8 cellular contexts compared by ENCODE assay signal in the genomic region with DNA sequence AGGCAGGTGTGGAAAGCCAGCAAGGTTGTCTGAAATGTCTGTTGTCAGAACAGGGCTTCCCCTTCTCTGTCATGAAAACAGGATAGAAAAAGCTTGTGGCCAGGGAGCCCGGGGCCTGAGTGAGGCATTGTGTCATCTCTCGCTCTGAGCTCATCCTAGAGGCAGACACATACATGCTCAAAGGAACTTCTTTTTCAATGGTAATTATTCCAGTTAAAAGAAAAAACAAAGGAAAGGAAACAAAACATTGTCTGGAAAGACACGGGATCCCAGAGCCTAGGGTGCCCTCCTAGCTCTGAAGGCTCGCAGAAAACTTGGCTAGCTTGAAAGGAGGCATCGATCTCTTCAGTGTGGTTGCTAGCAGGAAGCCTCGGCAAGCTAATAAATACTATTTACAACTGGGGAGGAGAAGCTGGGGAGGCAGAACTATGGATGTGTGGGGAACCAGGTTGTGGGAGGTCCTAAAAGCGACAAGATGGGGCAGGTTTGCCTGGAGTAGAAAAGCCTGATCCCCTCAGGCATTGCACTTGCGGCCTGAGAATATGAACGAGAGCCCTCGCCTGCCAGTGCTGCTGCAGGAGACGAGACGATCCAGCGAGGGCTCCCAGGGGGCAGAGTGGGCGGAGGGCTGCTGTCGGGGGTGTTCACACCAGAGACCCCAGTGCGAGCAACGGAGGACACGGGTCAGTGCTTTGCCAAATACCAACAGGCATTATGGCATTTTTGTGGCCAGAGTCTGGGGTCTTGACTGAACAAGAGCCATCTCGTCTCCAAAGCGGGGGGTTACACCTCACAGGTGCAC. TPM values are rescaled to one million over a fixed set of nuclear protein-coding genes. Genes with fewer than 3 reads are reported as not detected.
DNase-seq lines count a peak whose midpoint lies in the region; ATAC-seq, FAIRE-seq and TF ChIP-seq lines count a peak whose summit lies in the region.

No MANE protein-coding gene starts in this region.

- H3K9ac ChIP-seq in mammary epithelial cell (ENCODE audit: insufficient read depth, low read length), result peak overlapping the region; percentile 36

- intact Hi-C loops in mammary epithelial cell (cut with micrococcal nuclease), result loop anchor here (5.0 kb wide), 2 partner anchors 62 to 107 kb away; no protein-coding TSS in a partner anchor

- FAIRE-seq in HTR-8/SVneo (lab: Jason Lieb, UNC), result no peak

- no peaks in the 10 kb centered on the region for H3K9me3 ChIP-seq in mammary epithelial cell (replicated peaks; ENCODE audit: insufficient read depth, low read length)

- no peaks in the 10 kb centered on the region for H3K9me2 ChIP-seq in GM23338 (ENCODE audit: insufficient read depth)

- H3K27me3 ChIP-seq in GM23338 (ENCODE audit: insufficient read depth) (no peaks in the 10 kb centered on the region), mammary epithelial cell (ENCODE audit: insufficient read depth, low read length) (no peaks in the 10 kb centered on the region)

- BruUV-seq in mammary epithelial cell (replicated peaks; lab: Mats Ljungman, UMichigan), result no TSS peak

- H3K27ac ChIP-seq in GM23338 (ENCODE audit: low read depth) (peak overlapping the region; percentile 88), mammary epithelial cell (ENCODE audit: insufficient read depth, low read depth, low read length) (peak overlapping the region; percentile 73)

- H3F3A ChIP-seq in GM23338 (replicated peaks; ENCODE audit: low read depth), result peaks cover 17% of the 10 kb centered on the region

- TF ChIP-seq CTCF in GM23338 (conservative IDR thresholded peaks at IDR 0.05; ENCODE audit: low read depth in 2 of 2) (no peak), mammary epithelial cell (conservative IDR thresholded peaks at IDR 0.05 in 1 of 2, IDR thresholded peaks at IDR 0.05 in 1 of 2; ENCODE audit: extremely low read depth in 1 of 2, insufficient read depth in 1 of 2, low read depth in 1 of 2, low read length in 2 of 2) (no peak), nephron progenitor cell (IDR thresholded peaks at IDR 0.05) (no peak)

- H2AFZ ChIP-seq in GM23338 (no peak overlapping the region), mammary epithelial cell (ENCODE audit: low read depth, low read length) (peak overlapping the region; percentile 33)

- H3K27me3 Mint-ChIP-seq in GM23338 (ENCODE audit: insufficient read depth, low read depth, poor library complexity) (peaks cover 12% of the 10 kb centered on the region), nephron progenitor cell (ENCODE audit: low read depth, poor library complexity) (no peaks in the 10 kb centered on the region)

- in situ Hi-C loops in mammary epithelial cell (cut with MboI; ENCODE audit: low sequenced_read_pairs in 2 of 2), result loop anchor here in 1 of 2 donors (10.0 kb wide), 1 partner anchor 215 kb away; no protein-coding TSS in a partner anchor

- peak; percentile 86 for ATAC-seq in GM23338

- H3K36me3 ChIP-seq in GM23338 (ENCODE audit: insufficient read depth) (peaks cover 23% of the 10 kb centered on the region), mammary epithelial cell (ENCODE audit: insufficient read depth, low read length) (peaks cover 1% of the 10 kb centered on the region)

- WGBS in mammary epithelial cell (ENCODE audit: low coverage, missing lambda C conversion rate), result 18% methylated on average over 14 of the region's 20 CpGs

- H3K4me1 ChIP-seq in GM23338 (ENCODE audit: insufficient read depth) (peaks cover 51% of the 10 kb centered on the region), mammary epithelial cell (ENCODE audit: insufficient read depth, low read length) (peaks cover 51% of the 10 kb centered on the region)

- H3K27ac Mint-ChIP-seq in GM23338 (peak overlapping the region; percentile 95), nephron progenitor cell (peak overlapping the region; percentile 11)

- H3K36me3 Mint-ChIP-seq in GM23338 (ENCODE audit: low read depth), result peaks cover 59% of the 10 kb centered on the region
- H3K36me3 Mint-ChIP-seq in nephron progenitor cell (ENCODE audit: low read depth), result peaks cover 96% of the 10 kb centered on the region

- H3K79me2 ChIP-seq in GM23338 (replicated peaks; ENCODE audit: insufficient read depth) (no peaks in the 10 kb centered on the region), mammary epithelial cell (ENCODE audit: insufficient read depth, low read length) (no peaks in the 10 kb centered on the region)

- DNase-seq in AG20443 (ENCODE audit: low spot score) (peak; percentile 66), GM23338 (ENCODE audit: low spot score) (peak; percentile 53), mammary epithelial cell (peak; percentile 74), nephron progenitor cell (peak; percentile 10), SW480 (ENCODE audit: low spot score) (no peak), NOMO-1 treated with dmso at 0.1 percent for 144 hours (lab: John Stamatoyannopoulos, UW; ENCODE audit: unreplicated experiment) (no peak), HTR-8/SVneo (ENCODE audit: insufficient read length, low spot score) (no peak), SW 1271 (lab: John Stamatoyannopoulos, UW) (no peak)

- H3K9me3 Mint-ChIP-seq in GM23338 (peaks cover 7% of the 10 kb centered on the region; the same call in 2 of the 3 replicates), nephron progenitor cell (peaks cover 29% of the 10 kb centered on the region)

- H3K4me3 ChIP-seq in GM23338 (no peak overlapping the region), mammary epithelial cell (replicated peaks in 1 of 3; ENCODE audit: insufficient read depth in 1 of 3, low read depth in 2 of 3, low read length in 3 of 3) (no peak overlapping the region)

- peaks cover 52% of the 10 kb centered on the region for H3K4me1 Mint-ChIP-seq in GM23338
- H3K4me1 Mint-ChIP-seq in nephron progenitor cell, result peaks cover 42% of the 10 kb centered on the region

- H3K4me2 ChIP-seq in GM23338, result peak overlapping the region; percentile 57
- peak overlapping the region; percentile 73 for H3K4me2 ChIP-seq in mammary epithelial cell (ENCODE audit: insufficient read depth, low read depth, low read length)

- dilution Hi-C loops in mammary epithelial cell (cut with HindIII; ENCODE audit: low sequenced_read_pairs), result no loop called here

- H3K4me3 Mint-ChIP-seq in GM23338, result peak overlapping the region; percentile 41; the same call in 1 of the 3 replicates
- H3K4me3 Mint-ChIP-seq in nephron progenitor cell, result no peak overlapping the region

- H4K20me1 ChIP-seq in GM23338 (replicated peaks; ENCODE audit: insufficient read depth), result no peaks in the 10 kb centered on the region
- H4K20me1 ChIP-seq in mammary epithelial cell (ENCODE audit: insufficient read depth, low read length), result no peaks in the 10 kb centered on the region

- CTCF ChIA-PET in mammary epithelial cell (lab: Charles Lee; ENCODE audit: low non-redundant PET), result no interaction called here

TF ChIP-seq in GM23338, 12 proteins besides CTCF, POLR2A, EP300 and RAD21:
- no peak for TF ChIP-seq EZH2phosphoT487 (IDR thresholded peaks at IDR 0.05; ENCODE audit: unreplicated experiment)
- peak; percentile 36; the same call in 1 of the 2 replicates for TF ChIP-seq NANOG (IDR thresholded peaks at IDR 0.05; ENCODE audit: borderline replicate concordance)
- 0 out of 2 replicates have a peak, but pooled peaks have one; percentile 21 for TF ChIP-seq POLR2AphosphoS5 (IDR thresholded peaks at IDR 0.05; ENCODE audit: low read depth)
TF ChIP-seq in GM23338: peak in this region for 2.

RNA-seq across cellular contexts. Expression of gene DGKI, which starts 32.8 kb away (rescaled TPM):
- 0.39 and 1.0 TPM in 2 replicates for total RNA-seq in GM23338 (2014; rRNA removed; shearing (Covaris generic))
- 0.16 and 0.40 TPM in 2 replicates for polyA plus RNA-seq in GM23338 (2016; fragmentation: Nextera tagmentation; extraction: Ambion mirVana)
- 1 to 10 TPM in 1 of 2 donors, under 1 TPM in 1; 0.35 to 1.5 TPM for total RNA-seq in mammary epithelial cell
- polyA plus RNA-seq in mammary epithelial cell, result 0.03 TPM
- not detected for polyA minus RNA-seq in mammary epithelial cell

Comparison
In these comparisons a context has a peak if more than half of its experiments do, and no peak if none do; other contexts are left out.
1. DNase-seq: peak in AG20443 (single experiment), GM23338 (single experiment), mammary epithelial cell (single experiment) and nephron progenitor cell (single experiment); none in SW480 (single experiment), NOMO-1 treated with dmso at 0.1 percent for 144 hours (single experiment), HTR-8/SVneo (single experiment) and SW 1271 (0 of 2).